In genomic region chr21:34120867-34121266, GRCh38 we compare ENCODE assay signal across 25 cellular contexts.
"Had no signal": no experiment of that assay in that cellular context is flagged by ENCODE, and none has a peak within 500 bp of the region (broad histone marks: within the 10 kb centered on the region; RNA-seq: fewer than 3 reads in every experiment).

No MANE protein-coding gene starts in this region.

- H3K4me3 Mint-ChIP-seq: nephron; neural crest cell; stimulated activated effector memory CD8-positive, alpha-beta T cell treated with anti-CD3 and anti-CD28 coated beads, Interleukin-12 subunit alpha, Interleukin-12 subunit beta, amount 100 ng/mL, for 72 hours; stimulated activated naive CD8-positive, alpha-beta T cell treated with anti-CD3 and anti-CD28 coated beads, Interleukin-15, Interleukin-2, amounts not matched to agents 100 ng/mL and 50 ng/mL, for 24 hours; type B pancreatic cell had no signal

- ATAC-seq: left lobe of liver; mucosa of descending colon; pancreas; right lobe of liver; stimulated activated effector memory CD8-positive, alpha-beta T cell treated with anti-CD3 and anti-CD28 coated beads, Interleukin-12 subunit alpha, Interleukin-12 subunit beta, amount 100 ng/mL, for 72 hours had no signal

- H3K27ac ChIP-seq: heart right ventricle, hepatocyte, pancreas, prostate gland, right lobe of liver, spleen, suprapubic skin, tibial nerve, uterus had no signal

- H3K27me3 Mint-ChIP-seq: stimulated activated naive CD8-positive, alpha-beta T cell treated with anti-CD3 and anti-CD28 coated beads, Interleukin-15, Interleukin-2, amounts not matched to agents 100 ng/mL and 50 ng/mL, for 24 hours; type B pancreatic cell had no signal

- H3K27ac Mint-ChIP-seq: nephron; stimulated activated naive CD8-positive, alpha-beta T cell treated with anti-CD3 and anti-CD28 coated beads, Interleukin-15, Interleukin-2, amounts not matched to agents 100 ng/mL and 50 ng/mL, for 24 hours; type B pancreatic cell had no signal

- DNase-seq: heart right ventricle; islet precursor cell; midbrain; mucosa of descending colon; nucleus accumbens; pancreas; posterior cingulate gyrus; retina; right lobe of liver; small intestine; spleen; stimulated activated CD4-positive, alpha-beta T cell treated with anti-CD3 and anti-CD28 coated beads, Interleukin-4, amount 100 ng/mL, for 24 hours; stimulated activated naive CD4-positive, alpha-beta T cell; uterus had no signal

- H3K4me1 ChIP-seq: prostate gland, spleen had no signal

- H3K9me3 ChIP-seq: heart right ventricle, mucosa of descending colon, pancreas, prostate gland, right lobe of liver, spleen, suprapubic skin, tibial nerve, uterus had no signal

- H3K36me3 ChIP-seq: pancreas, prostate gland, uterus had no signal

- H3K9me3 Mint-ChIP-seq: stimulated activated effector memory CD8-positive, alpha-beta T cell treated with anti-CD3 and anti-CD28 coated beads, Interleukin-12 subunit alpha, Interleukin-12 subunit beta, amount 100 ng/mL, for 72 hours; stimulated activated naive CD8-positive, alpha-beta T cell treated with anti-CD3 and anti-CD28 coated beads, Interleukin-15, Interleukin-2, amounts not matched to agents 100 ng/mL and 50 ng/mL, for 24 hours had no signal

- H3K4me2 ChIP-seq: hepatocyte had no signal

- H3K27me3 ChIP-seq: heart right ventricle, hepatocyte, pancreas, right lobe of liver, spleen, suprapubic skin, tibial nerve, uterus had no signal

- H3K4me3 ChIP-seq: heart right ventricle, hepatocyte, lung, mucosa of descending colon, pancreas, prostate gland, right lobe of liver, spleen, suprapubic skin, tibial nerve, uterus had no signal
